Comparison of ENCODE assay signal across 20 cellular contexts in the genomic region with DNA sequence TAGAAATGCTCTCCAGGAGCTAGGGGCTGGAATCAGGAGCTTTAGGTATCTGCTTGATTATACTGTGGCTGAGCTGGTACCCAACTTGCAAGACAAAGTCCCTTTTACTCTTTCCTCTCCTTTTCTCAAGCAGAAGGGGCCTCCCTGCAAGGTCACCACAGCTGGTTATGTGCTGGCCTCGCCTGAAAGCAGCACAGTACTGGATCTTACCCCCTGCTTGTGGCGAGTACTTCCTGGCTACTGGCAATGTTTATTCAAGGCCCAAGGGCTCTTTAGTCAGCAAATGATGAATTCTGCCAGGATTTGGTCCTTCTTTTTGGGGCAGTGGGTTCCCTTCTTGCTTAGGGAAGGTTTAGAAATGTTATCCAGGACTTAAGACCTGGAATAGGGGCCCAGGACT.
A peak's percentile ranks its signal among the peaks of the same experiment; 100 is the strongest.
DNase-seq lines count a peak whose midpoint lies in the region; ATAC-seq and TF ChIP-seq lines count a peak whose summit lies in the region.
"Had no signal": no experiment of that assay in that cellular context is flagged by ENCODE, and none has a peak within 500 bp of the region (broad histone marks: within the 10 kb centered on the region; RNA-seq: fewer than 3 reads in every experiment).

No MANE protein-coding gene starts in this region.

- TF ChIP-seq CTCF in GM12865 (IDR thresholded peaks at IDR 0.05; ENCODE audit: insufficient read depth, low read depth, low read length, missing control alignments) (no peak), KMS-11 (conservative IDR thresholded peaks at IDR 0.05; ENCODE audit: low read depth, low read length) (no peak), astrocyte of the spinal cord (IDR thresholded peaks at IDR 0.05; ENCODE audit: low read depth, low read length) (no peak), neural progenitor cell (IDR thresholded peaks at IDR 0.05) (no peak), MCF 10A (IDR thresholded peaks at IDR 0.05; ENCODE audit: unreplicated experiment) (no peak)

- no peaks in the 10 kb centered on the region for H3K79me2 ChIP-seq in KMS-11 (ENCODE audit: insufficient read depth, low read depth)
- H3K79me2 ChIP-seq in neural progenitor cell (ENCODE audit: low read depth), result no peaks in the 10 kb centered on the region

- no peak overlapping the region for H3K27ac Mint-ChIP-seq in neural progenitor cell
- H3K27ac Mint-ChIP-seq in MCF 10A (ENCODE audit: low read depth, unreplicated experiment), result no peak overlapping the region
- H3K27ac Mint-ChIP-seq: CD8-positive, alpha-beta memory T cell; IgD-negative memory B cell had no signal

- H2AFZ ChIP-seq in KMS-11 (ENCODE audit: low read depth), result peak overlapping the region; percentile 41
- H2AFZ ChIP-seq in neural progenitor cell (replicated peaks), result peak overlapping the region; percentile 17

- H3K27me3 ChIP-seq in KMS-11 (ENCODE audit: insufficient read depth, low read depth), result no peaks in the 10 kb centered on the region
- H3K27me3 ChIP-seq in neural progenitor cell, result no peaks in the 10 kb centered on the region

- H3K4me1 ChIP-seq in KMS-11 (ENCODE audit: low read depth, poor library complexity, severe bottlenecking) (peaks cover 44% of the 10 kb centered on the region), neural progenitor cell (peaks cover 6% of the 10 kb centered on the region)

- H3K36me3 ChIP-seq in KMS-11 (ENCODE audit: insufficient read depth), result no peaks in the 10 kb centered on the region
- H3K36me3 ChIP-seq in neural progenitor cell, result no peaks in the 10 kb centered on the region

- POLR2A ChIA-PET in MCF 10A (lab: Yijun Ruan, JAX), result no interaction called here

- no peaks in the 10 kb centered on the region for H3F3A ChIP-seq in neural progenitor cell (ENCODE audit: low read depth)

- H3K27ac ChIP-seq in KMS-11, result no peak overlapping the region
- H3K27ac ChIP-seq in neural progenitor cell, result no peak overlapping the region
- H3K27ac ChIP-seq: C4-2B had no signal

- H3K4me3 Mint-ChIP-seq in neural progenitor cell, result no peak overlapping the region
- H3K4me3 Mint-ChIP-seq in MCF 10A (ENCODE audit: unreplicated experiment), result no peak overlapping the region
- H3K4me3 Mint-ChIP-seq: CD8-positive, alpha-beta memory T cell; IgD-negative memory B cell had no signal

- H4K20me1 ChIP-seq in KMS-11 (ENCODE audit: insufficient read depth), result no peaks in the 10 kb centered on the region
- no peaks in the 10 kb centered on the region for H4K20me1 ChIP-seq in neural progenitor cell (ENCODE audit: low read depth)

- H3K9me3 Mint-ChIP-seq in neural progenitor cell (peaks cover 13% of the 10 kb centered on the region), MCF 10A (ENCODE audit: unreplicated experiment) (peaks cover 22% of the 10 kb centered on the region)

- peaks cover 4% of the 10 kb centered on the region for H3K27me3 Mint-ChIP-seq in neural progenitor cell (ENCODE audit: insufficient read depth, low read depth)
- H3K27me3 Mint-ChIP-seq in MCF 10A (ENCODE audit: insufficient read depth, unreplicated experiment), result no peaks in the 10 kb centered on the region
- H3K27me3 Mint-ChIP-seq: CD8-positive, alpha-beta memory T cell; IgD-negative memory B cell had no signal

- CTCF ChIA-PET in MCF 10A (lab: Yijun Ruan, JAX), result no interaction called here

- H3K4me3 ChIP-seq in GM12865 (ENCODE audit: low read depth, low read length) (no peak overlapping the region), KMS-11 (IDR thresholded peaks at IDR 0.05; ENCODE audit: insufficient read depth, low read depth, low read length) (no peak overlapping the region), astrocyte of the spinal cord (ENCODE audit: low read depth, low read length) (no peak overlapping the region), neural progenitor cell (no peak overlapping the region)

- H3K4me2 ChIP-seq in KMS-11, result no peak overlapping the region
- no peak overlapping the region for H3K4me2 ChIP-seq in neural progenitor cell

- DNase-seq in GM12865 (ENCODE audit: low read depth) (peak; percentile 10), astrocyte of the spinal cord (ENCODE audit: low read depth, low spot score) (peak; percentile 28), neural progenitor cell (ENCODE audit: low spot score) (no peak), NCI-H1436 treated with DMSO at 0.1 percent for 48 hours (lab: John Stamatoyannopoulos, UW) (no peak), MCF 10A (ENCODE audit: unreplicated experiment) (no peak)
- DNase-seq: Calu3; CD8-positive, alpha-beta memory T cell; DMS153; GF-D8; GOT3; Karpas-422; NCI-H1092; NCI-H1436; NCI-H1930 had no signal

- in situ Hi-C loops in astrocyte of the spinal cord (cut with HindIII; ENCODE audit: low sequenced_read_pairs), result no loop called here

- ATAC-seq in GM21737 (IDR thresholded peaks at IDR 0.05; ENCODE audit: unreplicated experiment), result no peak
- ATAC-seq: Panc1, SK-N-SH treated with all-trans-retinoic acid at 6 μM for 48 hours had no signal

- H3K9ac ChIP-seq in KMS-11 (no peak overlapping the region), neural progenitor cell (no peak overlapping the region)

- peaks cover 5% of the 10 kb centered on the region for H3K9me3 ChIP-seq in neural progenitor cell (ENCODE audit: low read depth)

- H3K4me1 Mint-ChIP-seq in neural progenitor cell, result peaks cover 5% of the 10 kb centered on the region
- H3K4me1 Mint-ChIP-seq in MCF 10A (ENCODE audit: insufficient read depth, unreplicated experiment), result peaks cover 30% of the 10 kb centered on the region

- H3K36me3 Mint-ChIP-seq in neural progenitor cell, result no peaks in the 10 kb centered on the region
- no peaks in the 10 kb centered on the region for H3K36me3 Mint-ChIP-seq in MCF 10A (ENCODE audit: insufficient read depth, unreplicated experiment)

- intact Hi-C loops in MCF 10A (cut with micrococcal nuclease), result no loop called here

- BruUV-seq in MCF 10A (replicated peaks; lab: Mats Ljungman, UMichigan), result no TSS peak

Comparison
In these comparisons a context has a peak if more than half of its experiments do, and no peak if none do; other contexts are left out.
1. DNase-seq: peak in GM12865 (single experiment) and astrocyte of the spinal cord (single experiment); none in neural progenitor cell (single experiment), NCI-H1436 treated with DMSO at 0.1 percent for 48 hours (single experiment) and MCF 10A (single experiment).